ENCODE assay signal across 1 cellular context in genomic region chr5:149960272-149961185, GRCh38.
A peak's percentile ranks its signal among the peaks of the same experiment; 100 is the strongest.
TF ChIP-seq lines count a peak whose summit lies in the region.

Gene SLC26A2, plus strand, starts transcription at chr5:149960758. Its CDS starts 16,895 bp downstream, at chr5:149977653.

TF ChIP-seq in GM12878, 131 proteins besides CTCF, POLR2A, EP300 and RAD21 (continued from another document):
- TF ChIP-seq ZBTB4 (CRISPR knock-in tag; IDR thresholded peaks at IDR 0.05) = no peak
- TF ChIP-seq KDM1A (IDR thresholded peaks at IDR 0.05; ENCODE audit: borderline replicate concordance) = no peak
- TF ChIP-seq CHD1 (IDR thresholded peaks at IDR 0.05; ENCODE audit: low read depth, low read length) = no peak
- no peak for TF ChIP-seq NR2C1 (IDR thresholded peaks at IDR 0.05)
- no peak for TF ChIP-seq NR2F1 (conservative IDR thresholded peaks at IDR 0.05)
- TF ChIP-seq IKZF2 (IDR thresholded peaks at IDR 0.05) = peak in 1 of 2 experiments; percentile 10; a peak in 1 of 4 replicates
- TF ChIP-seq SIX5 (IDR thresholded peaks at IDR 0.05; ENCODE audit: low read depth, low read length, severe bottlenecking) = no peak
- no peak for TF ChIP-seq TCF12 (IDR thresholded peaks at IDR 0.05; ENCODE audit: low read depth, low read length)
- TF ChIP-seq KLF5 (IDR thresholded peaks at IDR 0.05; ENCODE audit: partially characterized antibody) = no peak
TF ChIP-seq in GM12878: peak in this region for 49.
